Comparison of ENCODE assay signal across 10 cellular contexts in the genomic region with DNA sequence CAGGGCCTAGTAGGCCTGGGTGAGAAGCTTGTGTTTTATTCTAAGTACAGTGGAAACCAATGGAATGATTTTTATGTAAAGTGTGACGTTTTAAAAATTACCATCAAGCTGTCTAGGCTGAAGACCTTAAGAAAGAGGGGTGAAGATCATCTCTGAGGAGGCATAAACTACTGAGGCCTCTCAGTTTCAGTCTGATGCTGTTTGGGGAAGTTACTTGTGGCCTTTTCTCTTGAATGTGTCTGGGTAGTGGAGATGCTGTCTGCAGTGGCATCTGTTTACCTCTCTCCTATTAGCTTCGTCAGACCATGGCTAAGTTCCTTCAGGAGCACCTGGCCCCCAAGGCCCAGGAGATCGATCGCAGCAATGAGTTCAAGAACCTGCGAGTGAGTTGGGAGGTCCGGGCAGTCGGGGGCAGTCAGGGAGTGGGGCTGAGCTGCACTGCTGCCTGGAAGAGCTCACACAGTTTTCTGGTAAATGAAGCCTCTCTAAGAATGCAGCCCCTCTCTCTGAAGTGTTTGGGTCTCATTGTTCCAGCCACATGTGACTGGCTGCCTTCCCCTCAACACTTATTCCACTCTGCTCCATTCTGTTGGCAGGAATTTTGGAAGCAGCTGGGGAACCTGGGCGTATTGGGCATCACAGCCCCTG. TPM values are rescaled to one million over a fixed set of nuclear protein-coding genes. Genes with fewer than 3 reads are reported as not detected.
A peak's percentile ranks its signal among the peaks of the same experiment; 100 is the strongest.
DNase-seq lines count a peak whose midpoint lies in the region; ATAC-seq, FAIRE-seq and TF ChIP-seq lines count a peak whose summit lies in the region.
"Had no signal": no experiment of that assay in that cellular context is flagged by ENCODE, and none has a peak within 500 bp of the region (broad histone marks: within the 10 kb centered on the region; RNA-seq: fewer than 3 reads in every experiment).

No MANE protein-coding gene starts in this region.

- peak; percentile 43 for DNase-seq in CD1c-positive myeloid dendritic cell (ENCODE audit: extremely low spot score)
- DNase-seq in astrocyte (ENCODE audit: low read depth), result no peak
- no peak for DNase-seq in DMS153 treated with DMSO at 0.1 percent for 48 hours (lab: John Stamatoyannopoulos, UW; ENCODE audit: unreplicated experiment)
- DNase-seq in ureter (ENCODE audit: low spot score), result no peak
- no peak for DNase-seq in NCI-H226
- DNase-seq: cortex of kidney had no signal

- no peaks in the 10 kb centered on the region for H3K9me3 ChIP-seq in astrocyte (ENCODE audit: insufficient read depth, low read depth, low read length)

- no peak overlapping the region for H2AFZ ChIP-seq in astrocyte (ENCODE audit: low read depth, low read length)
- H2AFZ ChIP-seq: parathyroid adenoma had no signal

- no peak overlapping the region for H3K27ac Mint-ChIP-seq in astrocyte (ENCODE audit: unreplicated experiment)

- no peak for FAIRE-seq in astrocyte (lab: Jason Lieb, UNC)

- peak; percentile 52 for ATAC-seq in GM19328 (IDR thresholded peaks at IDR 0.05; ENCODE audit: unreplicated experiment)
- peak; percentile 57 for ATAC-seq in HG03175 (IDR thresholded peaks at IDR 0.05; ENCODE audit: unreplicated experiment)
- no peak for ATAC-seq in HG02981 (IDR thresholded peaks at IDR 0.05; ENCODE audit: unreplicated experiment)

- H4K20me1 ChIP-seq in astrocyte (ENCODE audit: insufficient read depth, low read length), result peaks cover 30% of the 10 kb centered on the region

- no peak for TF ChIP-seq CTCF in astrocyte (IDR thresholded peaks at IDR 0.05; ENCODE audit: insufficient read depth, low read depth, low read length)

- peaks cover 15% of the 10 kb centered on the region for H3K4me1 ChIP-seq in astrocyte (ENCODE audit: insufficient read depth, low read length)
- H3K4me1 ChIP-seq: parathyroid adenoma had no signal

- H3K4me2 ChIP-seq in astrocyte (ENCODE audit: low read length), result peak overlapping the region; percentile 50

- no peaks in the 10 kb centered on the region for H3K27me3 Mint-ChIP-seq in astrocyte (ENCODE audit: low read depth, unreplicated experiment)

- H3K27me3 ChIP-seq in astrocyte (ENCODE audit: insufficient read depth, low read length), result no peaks in the 10 kb centered on the region

- no peak overlapping the region for H3K4me3 ChIP-seq in astrocyte (ENCODE audit: insufficient read depth, low read depth, low read length)

- peaks cover 28% of the 10 kb centered on the region for H3K36me3 Mint-ChIP-seq in astrocyte (ENCODE audit: low read depth, unreplicated experiment)

- H3K36me3 ChIP-seq in astrocyte (ENCODE audit: insufficient read depth, low read length), result peaks cover 17% of the 10 kb centered on the region

- H3K9ac ChIP-seq in astrocyte (ENCODE audit: low read length), result no peak overlapping the region
- H3K9ac ChIP-seq: parathyroid adenoma had no signal

- H3K27ac ChIP-seq in astrocyte (ENCODE audit: low read depth, low read length), result no peak overlapping the region
- H3K27ac ChIP-seq: parathyroid adenoma had no signal

- peak overlapping the region; percentile 79 for H3K4me3 Mint-ChIP-seq in astrocyte (ENCODE audit: unreplicated experiment)

- peaks cover 3% of the 10 kb centered on the region for H3K9me3 Mint-ChIP-seq in astrocyte (ENCODE audit: unreplicated experiment)

- peaks cover 10% of the 10 kb centered on the region for H3K4me1 Mint-ChIP-seq in astrocyte (ENCODE audit: low read depth, unreplicated experiment)

- H3K79me2 ChIP-seq in astrocyte (ENCODE audit: insufficient read depth, low read length), result peaks cover 23% of the 10 kb centered on the region
- H3K79me2 ChIP-seq: parathyroid adenoma had no signal

RNA-seq across cellular contexts. Expression of a gene that starts 1.9 kb away (rescaled TPM):
- total RNA-seq in astrocyte (53.6 and 55.1 TPM in 2 replicates), ureter (109 TPM)

RNA-seq across cellular contexts. Expression of a gene that starts 24.9 kb away (rescaled TPM):
- total RNA-seq in astrocyte (32.9 and 37.8 TPM in 2 replicates), ureter (8.7 TPM)

RNA-seq across cellular contexts. Expression of a gene that starts 33.3 kb away (rescaled TPM):
- 30.4 and 32.2 TPM in 2 replicates for total RNA-seq in astrocyte
- 29.0 TPM for total RNA-seq in ureter

RNA-seq across cellular contexts. Expression of a gene that starts 49.4 kb away (rescaled TPM):
- total RNA-seq in astrocyte (1.5 and 3.7 TPM in 2 replicates), ureter (0.60 TPM)

RNA-seq across cellular contexts. Expression of a gene that starts 56.6 kb away (rescaled TPM):
- not detected in 2 replicates for total RNA-seq in astrocyte
- not detected for total RNA-seq in ureter
